20 cellular contexts compared by ENCODE assay signal in the genomic region with DNA sequence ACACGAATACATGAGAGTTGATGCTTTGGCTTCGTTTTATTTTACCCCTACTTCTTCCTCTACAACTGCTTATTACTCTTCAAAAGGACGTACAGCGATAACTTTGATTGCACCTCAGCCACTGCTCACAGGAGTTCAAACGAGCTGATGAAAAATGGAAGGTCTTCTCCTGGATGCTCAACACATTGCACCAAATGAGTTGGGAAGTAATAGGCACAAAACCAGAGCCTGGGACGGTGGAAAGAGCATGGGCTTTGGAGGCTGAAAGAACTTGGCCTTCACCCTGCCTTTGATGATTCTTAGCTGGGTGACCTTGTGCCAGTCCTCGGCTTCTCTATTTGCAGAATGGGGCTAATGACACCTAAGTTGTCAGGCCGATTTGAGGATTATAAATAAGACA. TPM values are rescaled to one million over a fixed set of nuclear protein-coding genes. Genes with fewer than 3 reads are reported as not detected.
DNase-seq lines count a peak whose midpoint lies in the region; ATAC-seq and TF ChIP-seq lines count a peak whose summit lies in the region.
"Had no signal": no experiment of that assay in that cellular context is flagged by ENCODE, and none has a peak within 500 bp of the region (broad histone marks: within the 10 kb centered on the region; RNA-seq: fewer than 3 reads in every experiment).

No MANE protein-coding gene starts in this region.

- H3K4me1 Mint-ChIP-seq in activated naive CD4-positive, alpha-beta T cell treated with anti-CD3 and anti-CD28 coated beads, Interleukin-2, amount 10 ng/mL, durations not matched to agents 7 days and 5 days, result peaks cover 58% of the 10 kb centered on the region
- peaks cover 56% of the 10 kb centered on the region for H3K4me1 Mint-ChIP-seq in T-helper 17 cell

- no peaks in the 10 kb centered on the region for H3K9me3 Mint-ChIP-seq in activated naive CD4-positive, alpha-beta T cell treated with anti-CD3 and anti-CD28 coated beads, Interleukin-2, amount 10 ng/mL, durations not matched to agents 7 days and 5 days

- H3K4me3 Mint-ChIP-seq in activated naive CD4-positive, alpha-beta T cell treated with anti-CD3 and anti-CD28 coated beads, Interleukin-2, amount 10 ng/mL, durations not matched to agents 7 days and 5 days, result peak overlapping the region; percentile 93
- peak overlapping the region; percentile 90 for H3K4me3 Mint-ChIP-seq in T-helper 17 cell

- peak overlapping the region; percentile 71 for H3K27ac Mint-ChIP-seq in activated naive CD4-positive, alpha-beta T cell treated with anti-CD3 and anti-CD28 coated beads, Interleukin-2, amount 10 ng/mL, durations not matched to agents 7 days and 5 days
- peak overlapping the region; percentile 99 for H3K27ac Mint-ChIP-seq in T-helper 17 cell

- peaks cover 32% of the 10 kb centered on the region for H3K4me1 ChIP-seq in effector memory CD4-positive, alpha-beta T cell (ENCODE audit: control insufficient read depth, insufficient read depth, low read length, poor library complexity, severe bottlenecking)
- H3K4me1 ChIP-seq in thoracic aorta (ENCODE audit: control insufficient read depth in 1 of 2, low read depth in 2 of 2), result no peaks in the 10 kb centered on the region
- H3K4me1 ChIP-seq: uterus had no signal

- TF ChIP-seq CTCF in thoracic aorta (IDR thresholded peaks at IDR 0.05), result no peak

- peaks cover 15% of the 10 kb centered on the region for H3K36me3 ChIP-seq in effector memory CD4-positive, alpha-beta T cell (ENCODE audit: control insufficient read depth, insufficient read depth, low read length)
- H3K36me3 ChIP-seq in thoracic aorta, result no peaks in the 10 kb centered on the region
- H3K36me3 ChIP-seq: cardiac muscle cell, stomach, uterus had no signal

- H3K36me3 Mint-ChIP-seq in activated naive CD4-positive, alpha-beta T cell treated with anti-CD3 and anti-CD28 coated beads, Interleukin-2, amount 10 ng/mL, durations not matched to agents 7 days and 5 days, result peaks cover 73% of the 10 kb centered on the region
- H3K36me3 Mint-ChIP-seq in T-helper 17 cell (ENCODE audit: low read depth), result peaks cover 20% of the 10 kb centered on the region

- H3K4me3 ChIP-seq in effector memory CD4-positive, alpha-beta T cell (ENCODE audit: insufficient read depth, low read depth, low read length, poor library complexity, severe bottlenecking), result peak overlapping the region; percentile 81
- H3K4me3 ChIP-seq in thoracic aorta, result peak overlapping the region; percentile 9
- H3K4me3 ChIP-seq: cardiac muscle cell, smooth muscle cell, stomach, uterus had no signal

- H3K27ac ChIP-seq in effector memory CD4-positive, alpha-beta T cell (ENCODE audit: insufficient read depth, low read length, poor library complexity, severe bottlenecking), result peak overlapping the region; percentile 94
- H3K27ac ChIP-seq in thoracic aorta, result no peak overlapping the region
- H3K27ac ChIP-seq: cardiac muscle cell, stomach, uterus had no signal

- no peak for DNase-seq in activated naive CD4-positive, alpha-beta T cell treated with anti-CD3 and anti-CD28 coated beads, Interleukin-2, amount 10 ng/mL, durations not matched to agents 7 days and 5 days
- DNase-seq in activated naive CD4-positive, alpha-beta T cell treated with anti-CD3 and anti-CD28 coated beads, Interleukin-2, amount 50 U/mL, for 16 hours, result no peak
- DNase-seq in T-helper 17 cell (no peak), thoracic aorta (ENCODE audit: low spot score) (no peak), HK-2 (ENCODE audit: unreplicated experiment) (no peak)
- DNase-seq in effector memory CD4-positive, alpha-beta T cell, result no peak
- no peak for DNase-seq in stimulated activated CD4-positive, alpha-beta T cell treated with anti-CD3 and anti-CD28 coated beads, Interleukin-4, amount 100 ng/mL, for 4 hours
- DNase-seq: activated CD4-positive, alpha-beta T cell treated with anti-CD3 and anti-CD28 coated beads, Interleukin-2, amount 50 U/mL, for 4 hours; hippocampal formation; Kasumi-1; left cardiac atrium; NCI-H2171 treated with DMSO at 0.1 percent for 48 hours; posterior cingulate gyrus; Right ventricle myocardium superior; stomach; T-helper 9 cell; uterus had no signal

- H3K27me3 Mint-ChIP-seq in activated naive CD4-positive, alpha-beta T cell treated with anti-CD3 and anti-CD28 coated beads, Interleukin-2, amount 10 ng/mL, durations not matched to agents 7 days and 5 days, result no peaks in the 10 kb centered on the region
- H3K27me3 Mint-ChIP-seq in T-helper 17 cell, result no peaks in the 10 kb centered on the region

- H3K9me3 ChIP-seq in T-helper 17 cell (ENCODE audit: control insufficient read depth, low read length, poor library complexity, severe bottlenecking) (no peaks in the 10 kb centered on the region), thoracic aorta (no peaks in the 10 kb centered on the region)
- no peaks in the 10 kb centered on the region for H3K9me3 ChIP-seq in effector memory CD4-positive, alpha-beta T cell (ENCODE audit: control insufficient read depth, low read length)
- H3K9me3 ChIP-seq: stomach, uterus had no signal

- no peak for ATAC-seq in T-helper 17 cell
- no peak for ATAC-seq in thoracic aorta (ENCODE audit: insufficient number of reproducible peaks, low FRiP score, low read depth)
- no peak for ATAC-seq in activated CD4-positive, CD25-positive, alpha-beta regulatory T cell treated with anti-CD3 and anti-CD28 coated beads, Interleukin-2, amount 50 U/mL, for 24 hours
- ATAC-seq: left cardiac atrium had no signal

- H3K27me3 ChIP-seq in effector memory CD4-positive, alpha-beta T cell (replicated peaks; ENCODE audit: control insufficient read depth, insufficient read depth, low read length, poor library complexity, severe bottlenecking), result no peaks in the 10 kb centered on the region
- H3K27me3 ChIP-seq in thoracic aorta (replicated peaks; ENCODE audit: insufficient read depth), result no peaks in the 10 kb centered on the region
- H3K27me3 ChIP-seq: cardiac muscle cell, stomach, uterus had no signal

- CTCF ChIA-PET in activated naive CD4-positive, alpha-beta T cell treated with anti-CD3 and anti-CD28 coated beads, Interleukin-2, amount 10 ng/mL, durations not matched to agents 7 days and 5 days (lab: Charles Lee), result no interaction called here

RNA-seq across cellular contexts. Expression of a gene that starts 4.8 kb away (rescaled TPM):
- total RNA-seq in T-helper 17 cell, result 100 to 1,000 TPM; 286 to 385 TPM
- total RNA-seq in thoracic aorta, result 10 to 100 TPM; 55.6 to 60.9 TPM
- total RNA-seq: cardiac muscle cell, smooth muscle cell had no signal

Comparison
In these comparisons a context has a peak if more than half of its experiments do, and no peak if none do; other contexts are left out.
1. RNA of a gene that starts 4.8 kb away (total RNA-seq): 286 to 385 TPM in T-helper 17 cell; 55.6 to 60.9 TPM in thoracic aorta; every median in the first group is over 4 times any median in the second.